ENCODE assay signal across 12 cellular contexts in the genomic region with DNA sequence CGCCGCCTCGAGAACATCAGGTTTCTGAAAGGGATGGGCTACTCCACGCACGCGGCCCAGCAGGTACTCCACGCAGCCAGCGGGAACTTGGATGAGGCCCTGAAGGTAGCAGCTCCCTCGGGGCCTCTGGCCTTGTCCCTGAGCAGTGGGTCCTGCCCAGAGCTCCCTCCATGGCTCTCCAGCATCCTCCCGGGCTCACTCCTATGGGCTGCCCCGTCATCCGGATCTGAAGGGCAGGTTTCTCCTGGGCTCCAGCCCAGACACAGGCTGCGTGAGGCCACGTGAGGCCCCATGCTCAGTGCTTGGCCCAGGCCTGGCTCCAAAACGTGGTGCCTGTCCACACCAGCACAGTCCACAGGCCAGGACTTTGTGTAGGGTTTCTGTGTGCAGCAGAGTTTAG.
"Had no signal": no experiment of that assay in that cellular context is flagged by ENCODE, and none has a peak within 500 bp of the region (broad histone marks: within the 10 kb centered on the region; RNA-seq: fewer than 3 reads in every experiment).

No MANE protein-coding gene starts in this region.

- H3K4me3 Mint-ChIP-seq: activated T-cell treated with anti-CD3 and anti-CD28 coated beads, Interleukin-2, amount 50 U/mL, for 72 hours had no signal

- H3K9me3 Mint-ChIP-seq: activated T-cell treated with anti-CD3 and anti-CD28 coated beads, Interleukin-2, amount 50 U/mL, for 72 hours; neural progenitor cell had no signal

- H3K27ac ChIP-seq: ascending aorta, colonic mucosa, gastrocnemius medialis, hepatocyte, neural progenitor cell, transverse colon had no signal

- H3K27me3 ChIP-seq: ascending aorta, colonic mucosa, gastrocnemius medialis, hepatocyte, neural progenitor cell, transverse colon had no signal

- ATAC-seq: activated T-cell treated with anti-CD3 and anti-CD28 coated beads, Interleukin-2, amount 50 U/mL, for 72 hours; gastrocnemius medialis had no signal

- DNase-seq: activated CD4-positive, alpha-beta T cell treated with anti-CD3 and anti-CD28 coated beads, Interleukin-2, amount 50 U/mL, for 4 hours; activated naive CD4-positive, alpha-beta T cell; activated T-cell treated with anti-CD3 and anti-CD28 coated beads, Interleukin-2, amount 50 U/mL, for 72 hours; colonic mucosa; gastrocnemius medialis; midbrain; small intestine; T-helper 2 cell; transverse colon had no signal

- H3K4me1 ChIP-seq: colonic mucosa, gastrocnemius medialis, transverse colon had no signal

- H3K4me3 ChIP-seq: ascending aorta, colonic mucosa, gastrocnemius medialis, hepatocyte, neural progenitor cell, transverse colon had no signal

- H3K36me3 ChIP-seq: colonic mucosa, neural progenitor cell had no signal

- H3K9me3 ChIP-seq: ascending aorta, colonic mucosa, gastrocnemius medialis, transverse colon had no signal

- H3K27ac Mint-ChIP-seq: activated T-cell treated with anti-CD3 and anti-CD28 coated beads, Interleukin-2, amount 50 U/mL, for 72 hours; neural progenitor cell had no signal
